Comparison of ENCODE assay signal across 1 cellular context in the genomic region with DNA sequence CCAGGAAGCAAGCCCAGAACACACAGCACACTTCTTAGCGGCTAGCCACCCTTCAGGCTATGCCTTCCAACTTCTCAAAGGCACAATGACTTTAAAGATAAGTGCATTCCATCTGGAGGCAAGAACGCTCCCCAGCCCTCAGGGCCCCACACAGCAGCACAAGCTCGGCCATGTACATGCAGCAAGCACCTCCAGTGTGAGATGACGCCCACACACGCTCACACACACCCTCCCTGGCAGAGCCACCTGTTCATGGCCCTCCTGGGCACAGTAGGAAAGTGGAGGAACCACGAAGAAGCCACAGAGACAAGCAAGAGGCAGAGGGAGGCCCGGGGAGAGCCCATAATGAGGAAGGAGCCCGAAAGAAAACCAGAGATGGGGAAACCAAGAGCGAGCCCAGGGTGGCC.
TF ChIP-seq lines count a peak whose summit lies in the region.

No MANE protein-coding gene starts in this region.

TF ChIP-seq in GM12878, 131 proteins besides CTCF, POLR2A, EP300 and RAD21 (continued from another document):
- TF ChIP-seq, protein P1, sequence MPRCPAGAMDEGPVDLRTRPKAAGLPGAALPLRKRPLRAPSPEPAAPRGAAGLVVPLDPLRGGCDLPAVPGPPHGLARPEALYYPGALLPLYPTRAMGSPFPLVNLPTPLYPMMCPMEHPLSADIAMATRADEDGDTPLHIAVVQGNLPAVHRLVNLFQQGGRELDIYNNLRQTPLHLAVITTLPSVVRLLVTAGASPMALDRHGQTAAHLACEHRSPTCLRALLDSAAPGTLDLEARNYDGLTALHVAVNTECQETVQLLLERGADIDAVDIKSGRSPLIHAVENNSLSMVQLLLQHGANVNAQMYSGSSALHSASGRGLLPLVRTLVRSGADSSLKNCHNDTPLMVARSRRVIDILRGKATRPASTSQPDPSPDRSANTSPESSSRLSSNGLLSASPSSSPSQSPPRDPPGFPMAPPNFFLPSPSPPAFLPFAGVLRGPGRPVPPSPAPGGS (IDR thresholded peaks at IDR 0.05; ENCODE audit: borderline replicate concordance, insufficient read depth, low read depth, low read length, poor library complexity, severe bottlenecking), result no peak
- no peak for TF ChIP-seq POLR2AphosphoS2 (IDR thresholded peaks at IDR 0.05; ENCODE audit: low read depth, low read length)
- no peak for TF ChIP-seq SRF (IDR thresholded peaks at IDR 0.05; ENCODE audit: low read depth in 2 of 2, low read length in 2 of 2)
- TF ChIP-seq ZNF24 (IDR thresholded peaks at IDR 0.05), result no peak
- TF ChIP-seq EGR1 (IDR thresholded peaks at IDR 0.05; ENCODE audit: borderline replicate concordance in 1 of 2, low read depth in 2 of 2, low read length in 2 of 2), result 0 out of 3 replicates have a peak, but pooled peaks of 1 of the 2 experiments have one; percentile 16
- TF ChIP-seq TCF3 (IDR thresholded peaks at IDR 0.05; ENCODE audit: borderline replicate concordance, insufficient read depth, low read depth, low read length), result peak; percentile 65; the same call in 1 of the 2 replicates
- no peak for TF ChIP-seq SUZ12 (IDR thresholded peaks at IDR 0.05; ENCODE audit: unreplicated experiment)
- TF ChIP-seq FOXM1 (IDR thresholded peaks at IDR 0.05; ENCODE audit: low read depth, low read length), result no peak
- no peak for TF ChIP-seq TARDBP (IDR thresholded peaks at IDR 0.05; ENCODE audit: borderline replicate concordance)
- TF ChIP-seq SPI1 (IDR thresholded peaks at IDR 0.05; ENCODE audit: borderline replicate concordance, insufficient read depth, low read depth, low read length), result no peak
- TF ChIP-seq FOS (IDR thresholded peaks at IDR 0.05; ENCODE audit: borderline replicate concordance, extremely low read depth, insufficient read length), result no peak
- no peak for TF ChIP-seq CBFB (IDR thresholded peaks at IDR 0.05; ENCODE audit: low read depth)
- no peak for TF ChIP-seq ZNF274 (IDR thresholded peaks at IDR 0.05; ENCODE audit: insufficient read depth, insufficient read length)
- 0 out of 2 replicates have a peak, but pooled peaks have one; percentile 34 for TF ChIP-seq MTA2 (IDR thresholded peaks at IDR 0.05; ENCODE audit: low read depth)
- peak; percentile 40; the same call in 1 of the 2 replicates for TF ChIP-seq TCF12 (IDR thresholded peaks at IDR 0.05; ENCODE audit: low read depth, low read length)
- TF ChIP-seq, protein P2, sequence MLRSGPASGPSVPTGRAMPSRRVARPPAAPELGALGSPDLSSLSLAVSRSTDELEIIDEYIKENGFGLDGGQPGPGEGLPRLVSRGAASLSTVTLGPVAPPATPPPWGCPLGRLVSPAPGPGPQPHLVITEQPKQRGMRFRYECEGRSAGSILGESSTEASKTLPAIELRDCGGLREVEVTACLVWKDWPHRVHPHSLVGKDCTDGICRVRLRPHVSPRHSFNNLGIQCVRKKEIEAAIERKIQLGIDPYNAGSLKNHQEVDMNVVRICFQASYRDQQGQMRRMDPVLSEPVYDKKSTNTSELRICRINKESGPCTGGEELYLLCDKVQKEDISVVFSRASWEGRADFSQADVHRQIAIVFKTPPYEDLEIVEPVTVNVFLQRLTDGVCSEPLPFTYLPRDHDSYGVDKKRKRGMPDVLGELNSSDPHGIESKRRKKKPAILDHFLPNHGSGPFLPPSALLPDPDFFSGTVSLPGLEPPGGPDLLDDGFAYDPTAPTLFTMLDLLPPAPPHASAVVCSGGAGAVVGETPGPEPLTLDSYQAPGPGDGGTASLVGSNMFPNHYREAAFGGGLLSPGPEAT (IDR thresholded peaks at IDR 0.05; ENCODE audit: low read depth), result no peak
- TF ChIP-seq, protein P3, sequence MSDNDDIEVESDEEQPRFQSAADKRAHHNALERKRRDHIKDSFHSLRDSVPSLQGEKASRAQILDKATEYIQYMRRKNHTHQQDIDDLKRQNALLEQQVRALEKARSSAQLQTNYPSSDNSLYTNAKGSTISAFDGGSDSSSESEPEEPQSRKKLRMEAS (IDR thresholded peaks at IDR 0.05; ENCODE audit: low read depth, low read length), result no peak
- no peak for TF ChIP-seq NFXL1 (IDR thresholded peaks at IDR 0.05; ENCODE audit: borderline replicate concordance)
- TF ChIP-seq GABPA (IDR thresholded peaks at IDR 0.05; ENCODE audit: low read depth), result no peak
- no peak for TF ChIP-seq CHD2 (IDR thresholded peaks at IDR 0.05; ENCODE audit: borderline replicate concordance, low read depth, low read length)
- TF ChIP-seq BHLHE40 (IDR thresholded peaks at IDR 0.05; ENCODE audit: borderline replicate concordance in 1 of 2, low read depth in 2 of 2, low read length in 1 of 2), result peak in 1 of 2 experiments; percentile 3; a peak in 1 of 4 replicates
- TF ChIP-seq, protein P4, sequence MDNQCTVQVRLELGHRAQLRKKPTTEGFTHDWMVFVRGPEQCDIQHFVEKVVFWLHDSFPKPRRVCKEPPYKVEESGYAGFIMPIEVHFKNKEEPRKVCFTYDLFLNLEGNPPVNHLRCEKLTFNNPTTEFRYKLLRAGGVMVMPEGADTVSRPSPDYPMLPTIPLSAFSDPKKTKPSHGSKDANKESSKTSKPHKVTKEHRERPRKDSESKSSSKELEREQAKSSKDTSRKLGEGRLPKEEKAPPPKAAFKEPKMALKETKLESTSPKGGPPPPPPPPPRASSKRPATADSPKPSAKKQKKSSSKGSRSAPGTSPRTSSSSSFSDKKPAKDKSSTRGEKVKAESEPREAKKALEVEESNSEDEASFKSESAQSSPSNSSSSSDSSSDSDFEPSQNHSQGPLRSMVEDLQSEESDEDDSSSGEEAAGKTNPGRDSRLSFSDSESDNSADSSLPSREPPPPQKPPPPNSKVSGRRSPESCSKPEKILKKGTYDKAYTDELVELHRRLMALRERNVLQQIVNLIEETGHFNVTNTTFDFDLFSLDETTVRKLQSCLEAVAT (IDR thresholded peaks at IDR 0.05), result no peak
- no peak for TF ChIP-seq RAD51 (IDR thresholded peaks at IDR 0.05)
- TF ChIP-seq ZNF207 (IDR thresholded peaks at IDR 0.05; ENCODE audit: borderline replicate concordance), result no peak
- TF ChIP-seq, protein P5, sequence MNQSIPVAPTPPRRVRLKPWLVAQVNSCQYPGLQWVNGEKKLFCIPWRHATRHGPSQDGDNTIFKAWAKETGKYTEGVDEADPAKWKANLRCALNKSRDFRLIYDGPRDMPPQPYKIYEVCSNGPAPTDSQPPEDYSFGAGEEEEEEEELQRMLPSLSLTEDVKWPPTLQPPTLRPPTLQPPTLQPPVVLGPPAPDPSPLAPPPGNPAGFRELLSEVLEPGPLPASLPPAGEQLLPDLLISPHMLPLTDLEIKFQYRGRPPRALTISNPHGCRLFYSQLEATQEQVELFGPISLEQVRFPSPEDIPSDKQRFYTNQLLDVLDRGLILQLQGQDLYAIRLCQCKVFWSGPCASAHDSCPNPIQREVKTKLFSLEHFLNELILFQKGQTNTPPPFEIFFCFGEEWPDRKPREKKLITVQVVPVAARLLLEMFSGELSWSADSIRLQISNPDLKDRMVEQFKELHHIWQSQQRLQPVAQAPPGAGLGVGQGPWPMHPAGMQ (IDR thresholded peaks at IDR 0.05; ENCODE audit: borderline replicate concordance), result no peak
- TF ChIP-seq, protein P6, sequence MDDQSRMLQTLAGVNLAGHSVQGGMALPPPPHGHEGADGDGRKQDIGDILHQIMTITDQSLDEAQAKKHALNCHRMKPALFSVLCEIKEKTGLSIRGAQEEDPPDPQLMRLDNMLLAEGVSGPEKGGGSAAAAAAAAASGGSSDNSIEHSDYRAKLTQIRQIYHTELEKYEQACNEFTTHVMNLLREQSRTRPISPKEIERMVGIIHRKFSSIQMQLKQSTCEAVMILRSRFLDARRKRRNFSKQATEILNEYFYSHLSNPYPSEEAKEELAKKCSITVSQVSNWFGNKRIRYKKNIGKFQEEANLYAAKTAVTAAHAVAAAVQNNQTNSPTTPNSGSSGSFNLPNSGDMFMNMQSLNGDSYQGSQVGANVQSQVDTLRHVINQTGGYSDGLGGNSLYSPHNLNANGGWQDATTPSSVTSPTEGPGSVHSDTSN (IDR thresholded peaks at IDR 0.05; ENCODE audit: insufficient replicate concordance, low read depth, low read length), result no peak
